Comparison of ENCODE assay signal across 1 cellular context in genomic region chr1:2248127-2248826, GRCh38.
TF ChIP-seq lines count a peak whose summit lies in the region.

No MANE protein-coding gene starts in this region.

TF ChIP-seq in K562, 482 proteins besides CTCF, POLR2A, EP300 and RAD21:
- TF ChIP-seq CHCHD3 (CRISPR knock-in tag; IDR thresholded peaks at IDR 0.05) (no peak), KDM5B (IDR thresholded peaks at IDR 0.05; ENCODE audit: insufficient replicate concordance, low read depth, low read length) (no peak), POLR2G (IDR thresholded peaks at IDR 0.05; ENCODE audit: low read depth, low read length) (0 out of 2 replicates have a peak, but pooled peaks have one; percentile 12)
TF ChIP-seq in K562: peak in this region for 1.
